In the genomic region with DNA sequence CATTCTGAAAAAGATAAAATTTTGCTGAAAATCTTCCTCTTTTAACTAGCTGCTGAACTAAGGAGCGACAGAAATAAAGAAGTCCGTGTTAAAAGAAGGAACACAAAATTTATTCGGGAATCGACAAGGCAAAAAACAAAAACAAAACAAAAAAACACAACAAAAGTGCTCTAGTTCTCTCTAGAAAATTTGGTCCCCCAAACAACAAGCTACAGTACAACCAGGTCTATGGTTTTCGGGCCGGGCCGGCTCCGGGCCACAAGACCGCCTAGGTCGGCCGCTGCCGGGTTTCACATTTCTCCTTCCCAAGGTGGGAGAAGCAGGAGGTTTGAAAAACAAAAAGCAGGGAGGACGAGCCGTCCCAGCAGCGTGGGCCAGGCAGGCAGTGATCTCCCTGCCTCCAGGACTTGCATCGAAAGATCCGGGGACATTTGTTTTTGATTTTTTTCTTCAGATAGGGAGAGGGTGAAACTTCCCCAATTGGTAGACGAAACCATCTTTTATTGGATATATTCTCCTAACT, we compare ENCODE assay signal across 12 cellular contexts. TPM values are rescaled to one million over a fixed set of nuclear protein-coding genes. Genes with fewer than 3 reads are reported as not detected.
A peak's percentile ranks its signal among the peaks of the same experiment; 100 is the strongest.
DNase-seq lines count a peak whose midpoint lies in the region; ATAC-seq, FAIRE-seq and TF ChIP-seq lines count a peak whose summit lies in the region.
"Had no signal": no experiment of that assay in that cellular context is flagged by ENCODE, and none has a peak within 500 bp of the region (broad histone marks: within the 10 kb centered on the region; RNA-seq: fewer than 3 reads in every experiment).

No MANE protein-coding gene starts in this region.

- no peak for TF ChIP-seq EP300 in K562 (IDR thresholded peaks at IDR 0.05; ENCODE audit: low read length)

- peak overlapping the region; percentile 78 to 85 for H3K9ac ChIP-seq in K562 (ENCODE audit: insufficient read depth in 1 of 2, low read depth in 2 of 2, low read length in 2 of 2)

- WGBS in K562 (ENCODE audit: insufficient coverage, low coverage, missing lambda C conversion rate), result 1% methylated on average over 18 of the region's 18 CpGs
- 56 to 61% methylated on average over 18 of the region's 18 CpGs for WGBS in pancreas, 2 donors

- intact Hi-C loops in K562 (cut with micrococcal nuclease), result loop anchor here (10.0 kb wide), 1 partner anchor 879 kb away; no protein-coding TSS in a partner anchor
- intact Hi-C loops in pancreas (cut with DNase I), result loop anchor here in 1 of 3 donors (10.0 kb wide), 1 partner anchor 381 kb away; no protein-coding TSS in a partner anchor

- CTCF ChIA-PET in AG04449 (lab: Yijun Ruan, JAX), result interaction anchor here (1.1 to 5.5 kb wide), 7 partner anchors 8 to 350 kb away, joined by 3 to 29 read pairs (median 11); partner anchors contain the start of gene CEP70
- CTCF ChIA-PET in K562 (lab: Yijun Ruan, JAX; ENCODE audit: low intra/inter-chr PET ratio), result interaction anchor here (0.9 kb wide), 1 partner anchor 385 kb away, joined by 3 read pairs; no protein-coding TSS in a partner anchor

- H3K36me3 ChIP-seq in H7 (replicated peaks; ENCODE audit: control insufficient read depth, insufficient read depth, low read length) (no peaks in the 10 kb centered on the region), K562 (ENCODE audit: control insufficient read depth, insufficient read depth, low read length) (peaks cover 20% of the 10 kb centered on the region), pancreas (no peaks in the 10 kb centered on the region)
- H3K36me3 ChIP-seq: brain microvascular endothelial cell, esophagus squamous epithelium, right atrium auricular region had no signal

- H3K27ac Mint-ChIP-seq in naive B cell, result peak overlapping the region in 4 of 6 donors; percentile 42 to 81 (median 60)

- H3K4me1 ChIP-seq in K562 (replicated peaks in 1 of 2; ENCODE audit: control insufficient read depth in 2 of 2, insufficient read depth in 2 of 2, low read length in 2 of 2) (peaks cover 22 to 54% of the 10 kb centered on the region in 2 experiments; a peak in 4 of 5 replicates), pancreas (peaks cover 4 to 9% (median 7%) of the 10 kb centered on the region in 3 donors)

- ATAC-seq in K562 (peak; percentile 1; the same call in 2 of the 3 replicates), naive B cell (ENCODE audit: low read depth in 2 of 2) (no peak), pancreas (no peak), HG03432 (IDR thresholded peaks at IDR 0.05; ENCODE audit: unreplicated experiment) (no peak), GM19328 (IDR thresholded peaks at IDR 0.05; ENCODE audit: unreplicated experiment) (no peak)

- in situ Hi-C loops in K562 (cut with MboI), result loop anchor here (25.0 kb wide), 1 partner anchor 882 kb away; no protein-coding TSS in a partner anchor

- H3K27me3 ChIP-seq in H7 (ENCODE audit: control insufficient read depth, insufficient read depth, low read length) (peaks cover 98% of the 10 kb centered on the region), K562 (ENCODE audit: control insufficient read depth in 2 of 2, insufficient read depth in 2 of 2, low read length in 2 of 2) (no peaks in the 10 kb centered on the region), pancreas (peaks cover 9 to 55% (median 18%) of the 10 kb centered on the region in 4 donors)

- peak overlapping the region; percentile 87 for H3K4me2 ChIP-seq in K562 (ENCODE audit: insufficient read depth, low read length)

- TF ChIP-seq CTCF in AG04449 (IDR thresholded peaks at IDR 0.05; ENCODE audit: insufficient read depth, low read length, missing control alignments) (no peak), K562 (IDR thresholded peaks at IDR 0.05 in 2 of 3, conservative IDR thresholded peaks at IDR 0.05 in 1 of 3; ENCODE audit: insufficient read depth in 2 of 3, low read depth in 1 of 3, low read length in 3 of 3) (no peak), pancreas (IDR thresholded peaks at IDR 0.05) (no peak)

- H3K79me2 ChIP-seq in K562 (ENCODE audit: control insufficient read depth, insufficient read depth, low read length), result peaks cover 72% of the 10 kb centered on the region

- FAIRE-seq in K562 (lab: Jason Lieb, UNC) (peak; percentile 23), pancreas (lab: Jason Lieb, UNC) (no peak)

- H3K9me3 ChIP-seq in K562 (replicated peaks; ENCODE audit: control insufficient read depth, insufficient read depth, low read depth, low read length), result no peaks in the 10 kb centered on the region
- no peaks in the 10 kb centered on the region for H3K9me3 ChIP-seq in pancreas
- H3K9me3 ChIP-seq: esophagus squamous epithelium, right atrium auricular region had no signal

- peaks cover 76 to 85% (median 77%) of the 10 kb centered on the region in 3 donors for H3K27me3 Mint-ChIP-seq in naive B cell

- H3K9me3 Mint-ChIP-seq in naive B cell, result peaks cover 0 to 6% (median 3%) of the 10 kb centered on the region in 7 donors

- H3K4me3 ChIP-seq in AG04449 (ENCODE audit: low read depth, low read length) (peak overlapping the region; percentile 64), H7 (ENCODE audit: insufficient read depth, low read depth, low read length) (peak overlapping the region; percentile 2; the same call in 1 of the 2 replicates), K562 (peak overlapping the region; percentile 59), pancreas (no peak overlapping the region)

- H3K27ac ChIP-seq in K562 (ENCODE audit: extremely low read depth, low read depth, low read length) (peak overlapping the region; percentile 79), pancreas (no peak overlapping the region)
- H3K27ac ChIP-seq: brain microvascular endothelial cell, esophagus squamous epithelium, right atrium auricular region had no signal

- peak overlapping the region; percentile 81 to 96 (median 87) for H3K4me3 Mint-ChIP-seq in naive B cell

- BruUV-seq in K562 (replicated peaks; lab: Mats Ljungman, UMichigan), result TSS peak; percentile 39

- H3K9me1 ChIP-seq in K562 (ENCODE audit: control insufficient read depth, insufficient read depth, low read length), result no peaks in the 10 kb centered on the region

- no peak for TF ChIP-seq RAD21 in K562 (CRISPR knock-in tag; conservative IDR thresholded peaks at IDR 0.05 in 1 of 2, IDR thresholded peaks at IDR 0.05 in 1 of 2)

- POLR2A ChIA-PET in AG04449 (lab: Yijun Ruan, JAX), result no interaction called here
- POLR2A ChIA-PET in K562 (lab: Yijun Ruan, JAX), result interaction anchor here (0.6 to 2.0 kb wide), 8 partner anchors 8 to 607 kb away, joined by 3 to 10 read pairs (median 3); no protein-coding TSS in a partner anchor

- H3K4me1 Mint-ChIP-seq in naive B cell, result peaks cover 15 to 44% (median 41%) of the 10 kb centered on the region in 3 donors

- no peak for TF ChIP-seq POLR2A in K562 (conservative IDR thresholded peaks at IDR 0.05)

- DNase-seq in AG04449 (ENCODE audit: low read depth, low spot score) (no peak), H7 (peak; percentile 78), K562 (ENCODE audit: extremely low read depth in 1 of 4, low spot score in 3 of 4) (peak in 3 of 4 experiments; percentile 31 to 62 (median 41)), naive B cell (no peak), glomerular visceral epithelial cell (ENCODE audit: extremely low spot score) (no peak), pancreas (no peak)
- DNase-seq: brain microvascular endothelial cell, esophagus squamous epithelium had no signal

- H3K36me3 Mint-ChIP-seq in naive B cell, result peaks cover 0 to 8% of the 10 kb centered on the region in 2 donors

- H4K20me1 ChIP-seq in K562 (replicated peaks; ENCODE audit: control insufficient read depth, insufficient read depth, low read length), result no peaks in the 10 kb centered on the region; the same call in 1 of the 2 replicates

- peak overlapping the region; percentile 90; the same call in 1 of the 2 replicates for H2AFZ ChIP-seq in K562 (ENCODE audit: low read depth, low read length)

RNA-seq across cellular contexts. Expression of gene FOXL2, which starts 2.7 kb away (rescaled TPM):
- 1.6 and 2.2 TPM in 2 replicates for total RNA-seq in H7 (2014; rRNA removed; shearing (Covaris generic))
- 2.5 and 6.4 TPM in 2 replicates for total RNA-seq in K562 (2011; cell fraction: chromatin; rRNA removed; ENCODE audit: low replicate concordance)
- 10.9 and 11.2 TPM in 2 replicates for total RNA-seq in K562 (2011; cell fraction: nucleolus; rRNA removed)
- total RNA-seq in K562 (2011; cell fraction: nucleoplasm; rRNA removed), result 6.1 and 6.2 TPM in 2 replicates
- 10.8 and 13.3 TPM in 2 replicates for total RNA-seq in K562 (2014; rRNA removed)
- 2.1 and 2.4 TPM in 2 replicates for total RNA-seq in K562 (2014; rRNA removed; fragmentation: Illumina TruSeq; extraction: Trizol)
- 4.1 and 4.6 TPM in 2 replicates for total RNA-seq in K562 (2015; rRNA removed; fragmentation: Illumina TruSeq; extraction: Trizol)
- 21.4 and 22.1 TPM in 2 replicates for total RNA-seq in K562 (2021)
- polyA plus RNA-seq in K562 (2011; rRNA removed), result 3.1 and 4.0 TPM in 2 replicates
- 4.2 and 18.5 TPM in 2 replicates for polyA plus RNA-seq in K562 (2011; cell fraction: cytosol; rRNA removed)
- 6.9 and 12.1 TPM in 2 replicates for polyA plus RNA-seq in K562 (2011; cell fraction: nucleus; rRNA removed)
- polyA plus RNA-seq in K562 (2012), result 8.2 and 9.7 TPM in 2 replicates
- polyA plus RNA-seq in K562 (2014; fragmentation: Illumina TruSeq; extraction: Trizol), result 3.2 and 5.5 TPM in 2 replicates
- polyA plus RNA-seq in K562 (2014; fragmentation: Nextera tagmentation; extraction: Ambion mirVana), result under 1 TPM; 0.27 to 0.29 TPM
- polyA plus RNA-seq in K562 (2014; rRNA removed), result 12.6 and 14.3 TPM in 2 replicates
- polyA minus RNA-seq in K562 (2011; rRNA and poly(A)+ RNA removed), result 1.2 and 1.3 TPM in 2 replicates
- polyA minus RNA-seq in K562 (2011; cell fraction: cytosol; rRNA and poly(A)+ RNA removed), result 6.4 and 7.1 TPM in 2 replicates
- 12.1 and 13.6 TPM in 2 replicates for polyA minus RNA-seq in K562 (2011; cell fraction: nucleus; rRNA and poly(A)+ RNA removed)
- polyA plus RNA-seq in naive B cell (ENCODE audit: low read depth in 6 of 6), result not detected
- under 1 TPM; 0.04 to 0.28 (median 0.11) TPM for total RNA-seq in pancreas
- polyA plus RNA-seq in pancreas, result under 1 TPM; 0.02 to 0.04 TPM
- total RNA-seq: left colon, right atrium auricular region had no signal

RNA-seq across cellular contexts. Expression of gene FOXL2NB, which starts 2.8 kb away (rescaled TPM):
- total RNA-seq in H7 (2014; rRNA removed; shearing (Covaris generic)), result 3.9 and 5.5 TPM in 2 replicates
- total RNA-seq in K562 (2011; cell fraction: chromatin; rRNA removed; ENCODE audit: low replicate concordance), result 42.1 and 68.2 TPM in 2 replicates
- total RNA-seq in K562 (2011; cell fraction: nucleolus; rRNA removed), result 45.3 and 55.2 TPM in 2 replicates
- 68.5 and 96.9 TPM in 2 replicates for total RNA-seq in K562 (2011; cell fraction: nucleoplasm; rRNA removed)
- total RNA-seq in K562 (2014; rRNA removed) (9.5 and 12.6 TPM in 2 replicates), K562 (2014; rRNA removed; fragmentation: Illumina TruSeq; extraction: Trizol) (5.9 and 6.1 TPM in 2 replicates), K562 (2015; rRNA removed; fragmentation: Illumina TruSeq; extraction: Trizol) (5.0 and 5.1 TPM in 2 replicates), K562 (2021) (10.2 TPM in 2 replicates), pancreas (under 1 TPM in 2 of 6 donors, not detected in 4; 0.09 to 0.22 TPM)
- polyA plus RNA-seq in K562 (2011; rRNA removed) (17.4 and 20.3 TPM in 2 replicates), K562 (2014; fragmentation: Illumina TruSeq; extraction: Trizol) (9.0 and 10.1 TPM in 2 replicates), K562 (2014; fragmentation: Nextera tagmentation; extraction: Ambion mirVana) (under 1 TPM; 0.71 to 0.86 TPM), K562 (2014; rRNA removed) (13.5 and 18.4 TPM in 2 replicates), naive B cell (ENCODE audit: low read depth in 6 of 6) (not detected), pancreas (not detected)
- polyA plus RNA-seq in K562 (2011; cell fraction: cytosol; rRNA removed), result 24.1 and 24.3 TPM in 2 replicates
- 52.1 and 71.2 TPM in 2 replicates for polyA plus RNA-seq in K562 (2011; cell fraction: nucleus; rRNA removed)
- polyA plus RNA-seq in K562 (2012), result 5.5 and 14.2 TPM in 2 replicates
- 7.5 and 11.6 TPM in 2 replicates for polyA minus RNA-seq in K562 (2011; rRNA and poly(A)+ RNA removed)
- polyA minus RNA-seq in K562 (2011; cell fraction: cytosol; rRNA and poly(A)+ RNA removed), result 5.2 and 5.3 TPM in 2 replicates
- 21.5 and 23.0 TPM in 2 replicates for polyA minus RNA-seq in K562 (2011; cell fraction: nucleus; rRNA and poly(A)+ RNA removed)
- total RNA-seq: left colon, right atrium auricular region had no signal

Comparison
In these comparisons a context has a peak if more than half of its experiments do, and no peak if none do; other contexts are left out.
1. DNase-seq: peak in H7 (single experiment) and K562 (3 of 4); none in AG04449 (single experiment), naive B cell (single experiment), glomerular visceral epithelial cell (single experiment) and pancreas (0 of 6).
2. H3K4me3 ChIP-seq: peak in AG04449 (single experiment), H7 (single experiment) and K562 (single experiment); none in pancreas (0 of 4).